Comparison of ENCODE assay signal across 1 cellular context in genomic region chr14:105228562-105228961, GRCh38.
TF ChIP-seq lines count a peak whose summit lies in the region.

No MANE protein-coding gene starts in this region.

TF ChIP-seq in IMR-90, 13 proteins besides CTCF, POLR2A, EP300 and RAD21:
- TF ChIP-seq CHD1 (IDR thresholded peaks at IDR 0.05; ENCODE audit: low read depth, low read length) (no peak), NFE2L2 (IDR thresholded peaks at IDR 0.05; ENCODE audit: low read depth, low read length) (no peak), RCOR1 (IDR thresholded peaks at IDR 0.05; ENCODE audit: insufficient replicate concordance, low read length) (no peak), FOS (IDR thresholded peaks at IDR 0.05; ENCODE audit: low read depth, low read length) (no peak), CEBPB (IDR thresholded peaks at IDR 0.05; ENCODE audit: low read depth, low read length) (no peak), MXI1 (IDR thresholded peaks at IDR 0.05; ENCODE audit: borderline replicate concordance, low read depth, low read length) (no peak), SMC3 (IDR thresholded peaks at IDR 0.05; ENCODE audit: low read depth, low read length) (no peak), MAZ (IDR thresholded peaks at IDR 0.05; ENCODE audit: borderline replicate concordance, low read depth, low read length) (no peak), MAFK (IDR thresholded peaks at IDR 0.05; ENCODE audit: low read depth, low read length) (no peak), ELK1 (IDR thresholded peaks at IDR 0.05; ENCODE audit: borderline replicate concordance, low read depth, low read length) (no peak), RFX5 (IDR thresholded peaks at IDR 0.05; ENCODE audit: low read depth, low read length) (no peak), BHLHE40 (IDR thresholded peaks at IDR 0.05; ENCODE audit: low read depth, low read length) (no peak)
- TF ChIP-seq, protein P1, sequence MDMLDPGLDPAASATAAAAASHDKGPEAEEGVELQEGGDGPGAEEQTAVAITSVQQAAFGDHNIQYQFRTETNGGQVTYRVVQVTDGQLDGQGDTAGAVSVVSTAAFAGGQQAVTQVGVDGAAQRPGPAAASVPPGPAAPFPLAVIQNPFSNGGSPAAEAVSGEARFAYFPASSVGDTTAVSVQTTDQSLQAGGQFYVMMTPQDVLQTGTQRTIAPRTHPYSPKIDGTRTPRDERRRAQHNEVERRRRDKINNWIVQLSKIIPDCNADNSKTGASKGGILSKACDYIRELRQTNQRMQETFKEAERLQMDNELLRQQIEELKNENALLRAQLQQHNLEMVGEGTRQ (IDR thresholded peaks at IDR 0.05; ENCODE audit: low read depth, low read length): no peak
